Comparison of ENCODE assay signal across 16 cellular contexts in genomic region chr2:159867557-159868330, GRCh38.
"Had no signal": no experiment of that assay in that cellular context is flagged by ENCODE, and none has a peak within 500 bp of the region (broad histone marks: within the 10 kb centered on the region; RNA-seq: fewer than 3 reads in every experiment).

No MANE protein-coding gene starts in this region.

- H3K4me1 Mint-ChIP-seq: nephron; stimulated activated naive CD8-positive, alpha-beta T cell treated with anti-CD3 and anti-CD28 coated beads, Interleukin-15, amount 100 ng/mL, for 72 hours had no signal

- H3K27me3 ChIP-seq: gastroesophageal sphincter, sigmoid colon, testis had no signal

- H3K4me3 Mint-ChIP-seq: nephron; stimulated activated naive CD8-positive, alpha-beta T cell treated with anti-CD3 and anti-CD28 coated beads, Interleukin-15, amount 100 ng/mL, for 72 hours had no signal

- H3K9me3 ChIP-seq: gastroesophageal sphincter, sigmoid colon, testis had no signal

- H3K36me3 ChIP-seq: gastroesophageal sphincter, sigmoid colon had no signal

- DNase-seq: activated CD4-positive, alpha-beta T cell treated with anti-CD3 and anti-CD28 coated beads for 48 hours; activated naive CD4-positive, alpha-beta T cell treated with anti-CD3 and anti-CD28 coated beads, Interleukin-2, amount 50 U/mL, for 16 hours; central memory CD4-positive, alpha-beta T cell; cortex of kidney; effector CD8-positive, alpha-beta T cell; islet precursor cell; mammary epithelial cell; sigmoid colon; stimulated activated CD4-positive, alpha-beta T cell treated with anti-CD3 and anti-CD28 coated beads, Interleukin-4, amount 100 ng/mL, for 1 hour; stimulated activated CD8-positive, alpha-beta memory T cell treated with anti-CD3 and anti-CD28 coated beads, Interleukin-4, amount 100 ng/mL, for 48 hours; stimulated activated naive CD8-positive, alpha-beta T cell treated with anti-CD3 and anti-CD28 coated beads, Interleukin-15, amount 100 ng/mL, for 72 hours; T1000; testis had no signal

- ATAC-seq: gastroesophageal sphincter; left lobe of liver; stimulated activated naive CD8-positive, alpha-beta T cell treated with anti-CD3 and anti-CD28 coated beads, Interleukin-15, amount 100 ng/mL, for 72 hours had no signal

- H3K4me1 ChIP-seq: gastroesophageal sphincter, sigmoid colon, testis had no signal

- H3K27ac ChIP-seq: gastroesophageal sphincter, sigmoid colon, testis had no signal

- H3K27ac Mint-ChIP-seq: nephron; stimulated activated naive CD8-positive, alpha-beta T cell treated with anti-CD3 and anti-CD28 coated beads, Interleukin-15, amount 100 ng/mL, for 72 hours had no signal

- H3K4me3 ChIP-seq: gastroesophageal sphincter, sigmoid colon, testis had no signal
